Comparison of ENCODE assay signal across 9 cellular contexts in the genomic region with DNA sequence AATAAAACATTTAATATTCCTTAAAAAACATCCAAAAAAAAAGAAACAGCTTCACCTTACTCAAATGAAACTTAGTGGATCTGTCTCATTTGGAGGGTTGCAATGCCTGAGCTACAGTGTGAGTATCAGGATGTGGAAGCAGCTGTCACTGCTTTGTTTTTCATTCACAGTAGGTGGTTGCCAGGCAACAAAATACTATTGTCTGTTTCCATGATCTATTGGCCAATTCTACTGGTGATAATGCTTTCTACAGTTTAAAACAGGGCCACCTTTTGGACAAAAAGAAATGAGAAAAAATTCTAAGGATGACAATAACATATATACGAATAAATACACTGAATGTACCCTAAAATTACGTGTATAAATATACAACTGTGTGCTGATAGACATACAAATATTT. TPM values are rescaled to one million over a fixed set of nuclear protein-coding genes. Genes with fewer than 3 reads are reported as not detected.
DNase-seq lines count a peak whose midpoint lies in the region; ATAC-seq and TF ChIP-seq lines count a peak whose summit lies in the region.
"Had no signal": no experiment of that assay in that cellular context is flagged by ENCODE, and none has a peak within 500 bp of the region (broad histone marks: within the 10 kb centered on the region; RNA-seq: fewer than 3 reads in every experiment).

No MANE protein-coding gene starts in this region.

- H3K36me3 ChIP-seq in left lung: no peaks in the 10 kb centered on the region
- H3K36me3 ChIP-seq: thoracic aorta had no signal

- no peak overlapping the region for H3K27ac ChIP-seq in left lung
- H3K27ac ChIP-seq: thoracic aorta had no signal

- TF ChIP-seq CTCF in left lung (IDR thresholded peaks at IDR 0.05): no peak

- DNase-seq in DMS153 treated with DMSO at 0.1 percent for 48 hours (lab: John Stamatoyannopoulos, UW; ENCODE audit: unreplicated experiment) (peak; percentile 81), NAMALWA (ENCODE audit: low spot score) (peak; percentile 39), SW480 (ENCODE audit: low spot score) (peak; percentile 46), kidney tubule cell (ENCODE audit: low spot score) (peak; percentile 46), left lung (no peak), KG1 (lab: John Stamatoyannopoulos, UW) (no peak), mesenteric fat pad (ENCODE audit: low spot score) (no peak)

- no peak overlapping the region for H3K4me3 ChIP-seq in left lung
- H3K4me3 ChIP-seq: thoracic aorta had no signal

- H3K27me3 ChIP-seq in left lung: peaks cover 15 to 45% of the 10 kb centered on the region in 2 donors

- no peak for ATAC-seq in left lung
- ATAC-seq in GM21390 (IDR thresholded peaks at IDR 0.05; ENCODE audit: unreplicated experiment): no peak

- peaks cover 0 to 24% of the 10 kb centered on the region in 2 donors for H3K4me1 ChIP-seq in left lung

- intact Hi-C loops in left lung (cut with DNase I): no loop called here

- no peaks in the 10 kb centered on the region for H3K9me3 ChIP-seq in left lung
- H3K9me3 ChIP-seq: thoracic aorta had no signal

RNA-seq across cellular contexts. Expression of gene ENOX1, which starts 3.0 kb away (rescaled TPM):
- 1 to 10 TPM; 1.5 to 2.0 TPM for total RNA-seq in left lung
- 8.2 TPM for total RNA-seq in mesenteric fat pad

Comparison
In these comparisons a context has a peak if more than half of its experiments do, and no peak if none do; other contexts are left out.
1. DNase-seq: peak in DMS153 treated with DMSO at 0.1 percent for 48 hours (single experiment), NAMALWA (single experiment), SW480 (single experiment) and kidney tubule cell (single experiment); none in left lung (0 of 2), KG1 (single experiment) and mesenteric fat pad (single experiment).